In the genomic region with DNA sequence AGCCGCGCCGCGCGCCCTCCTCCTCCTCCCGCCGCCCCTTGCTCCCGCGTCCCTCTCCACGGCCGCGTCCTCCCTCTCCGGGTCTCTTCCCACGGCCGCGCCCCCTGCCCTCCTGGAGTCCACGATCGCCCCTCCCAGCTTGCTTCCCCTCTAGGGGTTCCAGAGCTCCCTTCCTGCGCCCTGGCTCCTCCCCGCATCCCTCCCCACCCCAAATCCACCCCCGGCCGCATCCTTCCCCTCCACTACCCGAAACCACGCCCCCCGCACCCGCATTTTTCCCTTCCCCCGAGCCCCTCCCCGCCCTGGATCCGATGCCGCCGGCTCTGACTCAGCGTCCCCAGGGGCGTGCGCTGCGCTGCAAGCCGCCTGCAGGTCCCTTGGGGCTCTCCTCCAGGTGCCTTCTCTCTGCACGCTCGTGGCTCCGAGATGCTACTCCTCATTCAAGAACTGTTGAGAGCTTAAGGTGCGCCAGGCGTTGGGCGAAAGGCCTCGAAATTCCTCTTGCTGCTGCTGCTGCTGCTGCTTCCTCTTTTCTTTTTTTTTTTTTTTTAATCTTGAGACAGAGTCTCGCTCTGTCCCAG, we compare ENCODE assay signal across 1 cellular context.
A peak's percentile ranks its signal among the peaks of the same experiment; 100 is the strongest.
TF ChIP-seq lines count a peak whose summit lies in the region.

No MANE protein-coding gene starts in this region.

TF ChIP-seq in HEK293, 187 proteins besides CTCF, POLR2A, EP300 and RAD21 (continued from another document):
- no peak for TF ChIP-seq ZNF555 (tag by site-specific recombination; conservative IDR thresholded peaks at IDR 0.05)
- no peak for TF ChIP-seq ZNF341 (tag by site-specific recombination; IDR thresholded peaks at IDR 0.05; ENCODE audit: low read depth)
- TF ChIP-seq ZNF596 (tag by site-specific recombination; IDR thresholded peaks at IDR 0.05) = no peak
- peak; percentile 52 for TF ChIP-seq ZIC2 (tag by site-specific recombination; IDR thresholded peaks at IDR 0.05)
- TF ChIP-seq KLF7 (tag by site-specific recombination; IDR thresholded peaks at IDR 0.05; ENCODE audit: borderline replicate concordance) = no peak
- TF ChIP-seq MZF1 (tag by site-specific recombination; IDR thresholded peaks at IDR 0.05; ENCODE audit: borderline replicate concordance) = no peak
- no peak for TF ChIP-seq ZNF10 (tag by site-specific recombination; IDR thresholded peaks at IDR 0.05)
- peak; percentile 55 for TF ChIP-seq OSR2 (tag by site-specific recombination; IDR thresholded peaks at IDR 0.05)
- TF ChIP-seq, protein P1, sequence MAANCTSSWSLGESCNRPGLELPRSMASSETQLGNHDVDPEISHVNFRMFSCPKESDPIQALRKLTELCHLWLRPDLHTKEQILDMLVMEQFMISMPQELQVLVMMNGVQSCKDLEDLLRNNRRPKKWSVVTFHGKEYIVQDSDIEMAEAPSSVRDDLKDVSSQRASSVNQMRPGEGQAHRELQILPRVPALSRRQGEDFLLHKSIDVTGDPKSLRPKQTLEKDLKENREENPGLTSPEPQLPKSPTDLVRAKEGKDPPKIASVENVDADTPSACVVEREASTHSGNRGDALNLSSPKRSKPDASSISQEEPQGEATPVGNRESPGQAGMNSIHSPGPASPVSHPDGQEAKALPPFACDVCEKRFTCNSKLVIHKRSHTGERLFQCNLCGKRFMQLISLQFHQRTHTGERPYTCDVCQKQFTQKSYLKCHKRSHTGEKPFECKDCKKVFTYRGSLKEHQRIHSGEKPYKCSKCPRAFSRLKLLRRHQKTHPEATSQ (tag by site-specific recombination; IDR thresholded peaks at IDR 0.05) = no peak
- TF ChIP-seq ZNF335 (tag by site-specific recombination; conservative IDR thresholded peaks at IDR 0.05) = peak; percentile 93
- no peak for TF ChIP-seq ZNF404 (tag by site-specific recombination; IDR thresholded peaks at IDR 0.05)
- TF ChIP-seq REPIN1 (tag by site-specific recombination; IDR thresholded peaks at IDR 0.05; ENCODE audit: low read depth) = no peak
- TF ChIP-seq ZNF394 (tag by site-specific recombination; IDR thresholded peaks at IDR 0.05; ENCODE audit: borderline replicate concordance) = peak; percentile 64; the same call in 1 of the 2 replicates
- peak; percentile 88 for TF ChIP-seq ZNF423 (tag by site-specific recombination; IDR thresholded peaks at IDR 0.05)
- TF ChIP-seq, protein P2, sequence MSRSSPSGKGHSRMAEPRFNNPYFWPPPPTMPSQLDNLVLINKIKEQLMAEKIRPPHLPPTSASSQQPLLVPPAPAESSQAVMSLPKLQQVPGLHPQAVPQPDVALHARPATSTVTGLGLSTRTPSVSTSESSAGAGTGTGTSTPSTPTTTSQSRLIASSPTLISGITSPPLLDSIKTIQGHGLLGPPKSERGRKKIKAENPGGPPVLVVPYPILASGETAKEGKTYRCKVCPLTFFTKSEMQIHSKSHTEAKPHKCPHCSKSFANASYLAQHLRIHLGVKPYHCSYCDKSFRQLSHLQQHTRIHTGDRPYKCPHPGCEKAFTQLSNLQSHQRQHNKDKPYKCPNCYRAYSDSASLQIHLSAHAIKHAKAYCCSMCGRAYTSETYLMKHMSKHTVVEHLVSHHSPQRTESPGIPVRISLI (tag by site-specific recombination; IDR thresholded peaks at IDR 0.05) = 0 out of 2 replicates have a peak, but pooled peaks have one; percentile 53
- TF ChIP-seq ZNF211 (tag by site-specific recombination; IDR thresholded peaks at IDR 0.05; ENCODE audit: low read depth) = no peak
- no peak for TF ChIP-seq ZBTB21 (tag by site-specific recombination; IDR thresholded peaks at IDR 0.05)
